ENCODE assay signal across 22 cellular contexts in genomic region chr12:76787689-76788088, GRCh38. TPM values are rescaled to one million over a fixed set of nuclear protein-coding genes. Genes with fewer than 3 reads are reported as not detected.
A peak's percentile ranks its signal among the peaks of the same experiment; 100 is the strongest.
DNase-seq lines count a peak whose midpoint lies in the region; ATAC-seq, FAIRE-seq and TF ChIP-seq lines count a peak whose summit lies in the region.
"Had no signal": no experiment of that assay in that cellular context is flagged by ENCODE, and none has a peak within 500 bp of the region (broad histone marks: within the 10 kb centered on the region; RNA-seq: fewer than 3 reads in every experiment).

No MANE protein-coding gene starts in this region.

- FAIRE-seq in HepG2 (lab: Jason Lieb, UNC), result no peak
- FAIRE-seq: A204.1, D721Med, GM12891, H54 had no signal

- H3K27me3 ChIP-seq in HepG2 (ENCODE audit: control insufficient read depth in 1 of 2, insufficient read depth in 2 of 2, low read length in 2 of 2) (no peaks in the 10 kb centered on the region), right lobe of liver (no peaks in the 10 kb centered on the region)
- H3K27me3 ChIP-seq: BLaER1 had no signal

- in situ Hi-C loops in HepG2 (cut with HindIII; ENCODE audit: extremely low pct_ligation_motif_present, low pct_unique_long_range_greater_than_20kb), result no loop called here

- TF ChIP-seq EP300 in HepG2 (IDR thresholded peaks at IDR 0.05; ENCODE audit: low read depth in 2 of 2, low read length in 2 of 2) (no peak), HepG2 (CRISPR knock-in tag; IDR thresholded peaks at IDR 0.05; ENCODE audit: borderline replicate concordance) (no peak)

- no peak overlapping the region for H3K4me3 ChIP-seq in HepG2 (replicated peaks in 1 of 3; ENCODE audit: insufficient read depth in 1 of 3, low read depth in 2 of 3, low read length in 3 of 3)
- no peak overlapping the region for H3K4me3 ChIP-seq in right lobe of liver
- H3K4me3 ChIP-seq: BLaER1, HAP-1 had no signal

- no peak overlapping the region for H3K4me3 Mint-ChIP-seq in effector memory CD8-positive, alpha-beta T cell
- no peak overlapping the region for H3K4me3 Mint-ChIP-seq in stimulated activated effector memory CD8-positive, alpha-beta T cell treated with anti-CD3 and anti-CD28 coated beads, Interleukin-12 subunit alpha, Interleukin-12 subunit beta, amount 100 ng/mL, for 72 hours
- H3K4me3 Mint-ChIP-seq: B cell; CD4-positive, CD25-positive, alpha-beta regulatory T cell; CD8-positive, alpha-beta T cell had no signal

- no peak overlapping the region for H3K27ac ChIP-seq in HepG2 (ENCODE audit: extremely low read length, insufficient read depth, low read length)
- H3K27ac ChIP-seq in right lobe of liver, result no peak overlapping the region
- H3K27ac ChIP-seq: 22Rv1, BLaER1, C4-2B had no signal

- TF ChIP-seq CTCF in HepG2 (CRISPR knock-in tag; IDR thresholded peaks at IDR 0.05), result no peak
- TF ChIP-seq CTCF in right lobe of liver (IDR thresholded peaks at IDR 0.05), result no peak
- no peak for TF ChIP-seq CTCF in GM10266 (IDR thresholded peaks at IDR 0.05; ENCODE audit: control insufficient read depth, insufficient read depth, low read depth, missing control alignments)

- TF ChIP-seq RAD21 in HepG2 (CRISPR knock-in tag; IDR thresholded peaks at IDR 0.05), result no peak

- CTCF ChIA-PET in HepG2 (lab: Yijun Ruan, JAX; ENCODE audit: low intra/inter-chr PET ratio, low total read pairs), result no interaction called here

- H3K36me3 Mint-ChIP-seq in effector memory CD8-positive, alpha-beta T cell (ENCODE audit: insufficient read depth), result no peaks in the 10 kb centered on the region
- no peaks in the 10 kb centered on the region for H3K36me3 Mint-ChIP-seq in stimulated activated effector memory CD8-positive, alpha-beta T cell treated with anti-CD3 and anti-CD28 coated beads, Interleukin-12 subunit alpha, Interleukin-12 subunit beta, amount 100 ng/mL, for 72 hours

- TF ChIP-seq POLR2A in HepG2 (IDR thresholded peaks at IDR 0.05; ENCODE audit: insufficient read depth in 1 of 2, low read depth in 2 of 2, low read length in 2 of 2) (no peak), right lobe of liver (IDR thresholded peaks at IDR 0.05) (no peak)

- peaks cover 13% of the 10 kb centered on the region for H4K20me1 ChIP-seq in HepG2 (ENCODE audit: insufficient read depth, low read length)

- POLR2A ChIA-PET in HepG2 (lab: Yijun Ruan, JAX), result no interaction called here

- peaks cover 14% of the 10 kb centered on the region; the same call in 1 of the 2 replicates for H3K4me1 ChIP-seq in HepG2 (ENCODE audit: insufficient read depth, low read length)
- H3K4me1 ChIP-seq in right lobe of liver, result peaks cover 0 to 6% (median 2%) of the 10 kb centered on the region in 4 donors

- H3K9me3 ChIP-seq in HepG2 (ENCODE audit: low read length), result no peaks in the 10 kb centered on the region
- H3K9me3 ChIP-seq in right lobe of liver, result no peaks in the 10 kb centered on the region
- H3K9me3 ChIP-seq: HAP-1 had no signal

- H3K27me3 Mint-ChIP-seq in effector memory CD8-positive, alpha-beta T cell, result no peaks in the 10 kb centered on the region
- H3K27me3 Mint-ChIP-seq: B cell; CD4-positive, CD25-positive, alpha-beta regulatory T cell had no signal

- H3K4me1 Mint-ChIP-seq in effector memory CD8-positive, alpha-beta T cell (ENCODE audit: low read depth in 2 of 2), result peaks cover 13 to 28% of the 10 kb centered on the region in 2 donors
- H3K4me1 Mint-ChIP-seq in stimulated activated effector memory CD8-positive, alpha-beta T cell treated with anti-CD3 and anti-CD28 coated beads, Interleukin-12 subunit alpha, Interleukin-12 subunit beta, amount 100 ng/mL, for 72 hours, result peaks cover 18% of the 10 kb centered on the region

- no peaks in the 10 kb centered on the region for H3K9me3 Mint-ChIP-seq in effector memory CD8-positive, alpha-beta T cell
- H3K9me3 Mint-ChIP-seq in stimulated activated effector memory CD8-positive, alpha-beta T cell treated with anti-CD3 and anti-CD28 coated beads, Interleukin-12 subunit alpha, Interleukin-12 subunit beta, amount 100 ng/mL, for 72 hours, result no peaks in the 10 kb centered on the region

- H3K36me3 ChIP-seq in HepG2 (replicated peaks in 1 of 2; ENCODE audit: control insufficient read depth in 1 of 2, insufficient read depth in 2 of 2, low read length in 2 of 2), result no peaks in the 10 kb centered on the region
- H3K36me3 ChIP-seq in right lobe of liver, result no peaks in the 10 kb centered on the region
- H3K36me3 ChIP-seq: HAP-1 had no signal

- no peak for ATAC-seq in HepG2
- no peak for ATAC-seq in right lobe of liver
- ATAC-seq in effector memory CD8-positive, alpha-beta T cell (replicated peaks), result no peak
- ATAC-seq in stimulated activated effector memory CD8-positive, alpha-beta T cell treated with anti-CD3 and anti-CD28 coated beads, Interleukin-12 subunit alpha, Interleukin-12 subunit beta, amount 100 ng/mL, for 72 hours, result no peak
- ATAC-seq in HG03571 (IDR thresholded peaks at IDR 0.05; ENCODE audit: unreplicated experiment), result no peak
- ATAC-seq: CD8-positive, alpha-beta T cell had no signal

- DNase-seq in HepG2 (ENCODE audit: low spot score) (no peak), right lobe of liver (no peak), GM10266 (ENCODE audit: extremely low spot score) (no peak)
- DNase-seq in effector memory CD8-positive, alpha-beta T cell, result no peak
- DNase-seq in stimulated activated effector memory CD8-positive, alpha-beta T cell treated with anti-CD3 and anti-CD28 coated beads, Interleukin-12 subunit alpha, Interleukin-12 subunit beta, amount 100 ng/mL, for 72 hours (ENCODE audit: low spot score in 2 of 2), result no peak
- DNase-seq: CD4-positive, CD25-positive, alpha-beta regulatory T cell; CD8-positive, alpha-beta T cell; DMS 273 treated with DMSO at 0.1 percent for 48 hours; DMS79; EL; GDM1; GOT3 had no signal

- 100% methylated on average over 2 of the region's 2 CpGs for WGBS in HepG2 (ENCODE audit: low lambda C conversion rate)
- WGBS in right lobe of liver (ENCODE audit: insufficient coverage, low coverage, low lambda C conversion rate, missing lambda C conversion rate), result 75% methylated on average over 1 of the region's 2 CpGs

- no TSS peak for BruUV-seq in HepG2 (replicated peaks; lab: Mats Ljungman, UMichigan)

- H3K9ac ChIP-seq in HepG2 (ENCODE audit: insufficient read depth, low read depth, low read length), result no peak overlapping the region
- H3K9ac ChIP-seq: BLaER1 had no signal

- no peak overlapping the region for H2AFZ ChIP-seq in HepG2 (ENCODE audit: low read length)

- H3K27ac Mint-ChIP-seq in effector memory CD8-positive, alpha-beta T cell, result peak overlapping the region; percentile 4 to 15
- peak overlapping the region; percentile 59 for H3K27ac Mint-ChIP-seq in stimulated activated effector memory CD8-positive, alpha-beta T cell treated with anti-CD3 and anti-CD28 coated beads, Interleukin-12 subunit alpha, Interleukin-12 subunit beta, amount 100 ng/mL, for 72 hours
- H3K27ac Mint-ChIP-seq: B cell; CD4-positive, CD25-positive, alpha-beta regulatory T cell; CD8-positive, alpha-beta T cell had no signal

- H3K79me2 ChIP-seq in HepG2 (ENCODE audit: insufficient read depth, low read length), result peaks cover 37% of the 10 kb centered on the region

- H3K4me2 ChIP-seq in HepG2 (ENCODE audit: low read depth, low read length), result no peak overlapping the region
- H3K4me2 ChIP-seq: BLaER1 had no signal

- intact Hi-C loops in HepG2 (cut with micrococcal nuclease; ENCODE audit: unreplicated experiment), result no loop called here
- intact Hi-C loops in right lobe of liver (cut with DNase I), result loop anchor here in 1 of 2 donors (10.0 kb wide), 1 partner anchor 163 kb away; no protein-coding TSS in a partner anchor

TF ChIP-seq in HepG2, 621 proteins besides CTCF, POLR2A, EP300 and RAD21:
- TF ChIP-seq ZNF12 (CRISPR knock-in tag; IDR thresholded peaks at IDR 0.05) (peak; percentile 96), ZNF121 (CRISPR knock-in tag; IDR thresholded peaks at IDR 0.05) (peak; percentile 34; the same call in 1 of the 2 replicates), ZBTB7A (CRISPR knock-in tag; IDR thresholded peaks at IDR 0.05) (no peak)
TF ChIP-seq in HepG2: peak in this region for 2.

RNA-seq across cellular contexts. Expression of gene ZDHHC17, which starts 23.8 kb away (rescaled TPM):
- total RNA-seq in HepG2 (2016; rRNA removed; fragmentation: Illumina TruSeq; extraction: Trizol) (21.2 and 36.7 TPM in 2 replicates), right lobe of liver (10 to 100 TPM in 3 of 6 experiments, 1 to 10 TPM in 3; 7.7 to 12.2 (median 9.5) TPM)
- total RNA-seq in HepG2 (2016; cell fraction: cytosol; rRNA removed; fragmentation: Illumina TruSeq; extraction: Trizol; ENCODE audit: low read depth), result 21.0 and 21.2 TPM in 2 replicates
- 17.9 and 34.3 TPM in 2 replicates for total RNA-seq in HepG2 (2016; cell fraction: insoluble cytoplasmic fraction; rRNA removed; fragmentation: Illumina TruSeq; extraction: Trizol)
- total RNA-seq in HepG2 (2016; cell fraction: membrane; rRNA removed; fragmentation: Illumina TruSeq; extraction: Trizol), result 12.6 and 14.8 TPM in 2 replicates
- 83.1 and 91.1 TPM in 2 replicates for total RNA-seq in HepG2 (2016; cell fraction: nucleus; rRNA removed; fragmentation: Illumina TruSeq; extraction: Trizol)
- polyA plus RNA-seq in HepG2 (2011; rRNA removed), result 31.7 and 38.5 TPM in 2 replicates
- polyA plus RNA-seq in HepG2 (2011; cell fraction: cytosol; rRNA removed), result 8.7 and 15.5 TPM in 2 replicates
- polyA plus RNA-seq in HepG2 (2011; cell fraction: nucleus; rRNA removed), result 81.4 and 85.4 TPM in 2 replicates
- polyA plus RNA-seq in HepG2 (2012), result 20.3 and 21.4 TPM in 2 replicates
- polyA plus RNA-seq in HepG2 (2016; cell fraction: cytosol; fragmentation: Illumina TruSeq; extraction: Trizol; ENCODE audit: low read depth), result 0.74 and 0.85 TPM in 2 replicates
- 7.2 and 7.3 TPM in 2 replicates for polyA plus RNA-seq in HepG2 (2016; cell fraction: insoluble cytoplasmic fraction; fragmentation: Illumina TruSeq; extraction: Trizol; ENCODE audit: low read depth)
- polyA plus RNA-seq in HepG2 (2016; cell fraction: membrane; fragmentation: Illumina TruSeq; extraction: Trizol; ENCODE audit: low read depth), result 1.7 and 2.4 TPM in 2 replicates
- polyA plus RNA-seq in HepG2 (2016; cell fraction: nucleus; fragmentation: Illumina TruSeq; extraction: Trizol; ENCODE audit: insufficient read depth, low read depth), result 83.0 and 85.1 TPM in 2 replicates
- 47.7 and 61.9 TPM in 2 replicates for polyA minus RNA-seq in HepG2 (2011; rRNA and poly(A)+ RNA removed; ENCODE audit: low replicate concordance)
- 35.4 and 39.4 TPM in 2 replicates for polyA minus RNA-seq in HepG2 (2011; cell fraction: cytosol; rRNA and poly(A)+ RNA removed)
- 201 and 214 TPM in 2 replicates for polyA minus RNA-seq in HepG2 (2011; cell fraction: nucleus; rRNA and poly(A)+ RNA removed)
